ENCODE assay signal across 12 cellular contexts in genomic region chr13:66995366-66995663, GRCh38.
DNase-seq lines count a peak whose midpoint lies in the region; ATAC-seq and TF ChIP-seq lines count a peak whose summit lies in the region.
"Had no signal": no experiment of that assay in that cellular context is flagged by ENCODE, and none has a peak within 500 bp of the region (broad histone marks: within the 10 kb centered on the region; RNA-seq: fewer than 3 reads in every experiment).

No MANE protein-coding gene starts in this region.

- intact Hi-C loops in esophagus muscularis mucosa (cut with DNase I) = loop anchor here (10.0 kb wide), 1 partner anchor 229 kb away; no protein-coding TSS in a partner anchor

- no peaks in the 10 kb centered on the region for H3K27me3 Mint-ChIP-seq in HFFc6 (ENCODE audit: insufficient read depth)

- peaks cover 0 to 29% (median 28%) of the 10 kb centered on the region in 4 donors for H3K4me1 ChIP-seq in esophagus muscularis mucosa

- TF ChIP-seq CTCF in esophagus muscularis mucosa (IDR thresholded peaks at IDR 0.05) = no peak
- TF ChIP-seq CTCF in HFFc6 (IDR thresholded peaks at IDR 0.05) = no peak

- H3K4me3 ChIP-seq in esophagus muscularis mucosa = peak overlapping the region in 1 of 4 donors; percentile 7

- no peaks in the 10 kb centered on the region for H3K36me3 ChIP-seq in esophagus muscularis mucosa
- H3K36me3 ChIP-seq: brain microvascular endothelial cell had no signal

- ATAC-seq in GM18508 (IDR thresholded peaks at IDR 0.05; ENCODE audit: insufficient read depth, unreplicated experiment) (peak; percentile 64), GM21529 (IDR thresholded peaks at IDR 0.05; ENCODE audit: unreplicated experiment) (peak; percentile 57), HG03196 (IDR thresholded peaks at IDR 0.05; ENCODE audit: unreplicated experiment) (peak; percentile 71)

- H3K27ac ChIP-seq in esophagus muscularis mucosa (replicated peaks in 1 of 4) = peak overlapping the region in 3 of 4 donors; percentile 46 to 63 (median 54)
- H3K27ac ChIP-seq: brain microvascular endothelial cell had no signal

- TF ChIP-seq EP300 in esophagus muscularis mucosa (IDR thresholded peaks at IDR 0.05) = no peak

- H3K9me3 Mint-ChIP-seq in HFFc6 = no peaks in the 10 kb centered on the region

- H3K36me3 Mint-ChIP-seq in HFFc6 (ENCODE audit: low read depth) = no peaks in the 10 kb centered on the region

- H3K27ac Mint-ChIP-seq in HFFc6 = no peak overlapping the region

- no peak overlapping the region for H3K4me3 Mint-ChIP-seq in HFFc6

- 67% methylated on average over 1 of the region's 1 CpG for WGBS in esophagus muscularis mucosa

- no peak for TF ChIP-seq POLR2A in esophagus muscularis mucosa (IDR thresholded peaks at IDR 0.05; ENCODE audit: low read depth)

- no peaks in the 10 kb centered on the region for H3K9me3 ChIP-seq in esophagus muscularis mucosa

- DNase-seq in esophagus muscularis mucosa (ENCODE audit: extremely low spot score) (no peak), NCI-H2227 treated with DMSO at 0.1 percent for 48 hours (lab: John Stamatoyannopoulos, UW) (no peak), NK-92 (lab: John Stamatoyannopoulos, UW; ENCODE audit: unreplicated experiment) (no peak), HFFc6 (no peak), foreskin melanocyte (no peak)
- DNase-seq: brain microvascular endothelial cell; mammary epithelial cell; NCI-H1105 treated with DMSO at 0.1 percent for 48 hours; stimulated activated CD4-positive, alpha-beta T cell treated with anti-CD3 and anti-CD28 coated beads, Interleukin-12 subunit alpha, Interleukin-12 subunit beta, amount 100 ng/mL, for 4 hours had no signal

- no peaks in the 10 kb centered on the region for H3K27me3 ChIP-seq in esophagus muscularis mucosa
- H3K27me3 ChIP-seq: brain microvascular endothelial cell had no signal

- no peaks in the 10 kb centered on the region for H3K4me1 Mint-ChIP-seq in HFFc6 (ENCODE audit: low read depth)
